Comparison of ENCODE assay signal across 17 cellular contexts in the genomic region with DNA sequence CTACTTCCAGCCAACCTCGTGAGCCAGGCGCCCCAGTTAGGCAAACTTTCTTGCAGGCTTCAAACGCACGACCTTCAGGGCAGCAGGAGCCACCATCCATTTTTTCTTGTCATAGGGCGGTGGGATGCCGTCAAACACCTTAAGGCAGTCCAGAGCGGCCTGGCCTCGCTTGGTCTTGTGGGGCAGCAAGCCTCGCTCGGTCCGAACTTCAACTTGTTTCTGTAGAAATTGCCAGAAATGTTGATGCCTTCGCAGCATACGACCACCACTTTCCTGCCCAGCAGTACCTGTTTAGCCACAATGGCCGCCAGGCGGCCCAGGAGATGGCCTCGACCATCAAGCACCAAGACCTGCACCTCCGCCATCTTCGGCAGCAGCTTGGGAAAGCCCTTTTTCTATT.
A peak's percentile ranks its signal among the peaks of the same experiment; 100 is the strongest.
DNase-seq lines count a peak whose midpoint lies in the region; ATAC-seq and TF ChIP-seq lines count a peak whose summit lies in the region.
"Had no signal": no experiment of that assay in that cellular context is flagged by ENCODE, and none has a peak within 500 bp of the region (broad histone marks: within the 10 kb centered on the region; RNA-seq: fewer than 3 reads in every experiment).

No MANE protein-coding gene starts in this region.

- intact Hi-C loops in lower lobe of right lung (cut with DNase I) (no loop called here), testis (cut with DNase I; ENCODE audit: low total_unique reads) (no loop called here)

- 62 to 75% methylated on average over 15 to 18 of the region's 18 CpGs for WGBS in testis, 2 donors

- TF ChIP-seq CTCF in chondrocyte (IDR thresholded peaks at IDR 0.05) (no peak), lower lobe of right lung (IDR thresholded peaks at IDR 0.05) (no peak), testis (IDR thresholded peaks at IDR 0.05) (no peak)

- H3K27ac ChIP-seq in lower lobe of right lung (no peak overlapping the region), testis (no peak overlapping the region)
- H3K27ac ChIP-seq in effector memory CD4-positive, alpha-beta T cell (ENCODE audit: insufficient read depth, low read length, poor library complexity, severe bottlenecking), result no peak overlapping the region
- H3K27ac ChIP-seq: BLaER1, C4-2B, GM23248 had no signal

- no peak for ATAC-seq in lower lobe of right lung
- ATAC-seq in activated CD4-positive, CD25-positive, alpha-beta regulatory T cell treated with anti-CD3 and anti-CD28 coated beads, Interleukin-2, amount 50 U/mL, for 24 hours, result no peak
- ATAC-seq: CD8-positive, alpha-beta T cell had no signal

- peak; percentile 50 for DNase-seq in chondrocyte (ENCODE audit: low spot score)
- peak; percentile 28 for DNase-seq in lower lobe of right lung
- peak; percentile 17 for DNase-seq in testis
- no peak for DNase-seq in effector memory CD4-positive, alpha-beta T cell
- no peak for DNase-seq in AML-193 (lab: John Stamatoyannopoulos, UW)
- DNase-seq: Caco-2; CD4-positive, CD25-positive, alpha-beta regulatory T cell; CD8-positive, alpha-beta T cell; DMS153; DND-41; GM23248; H7; HCEC 1CT had no signal

- H3K9me3 Mint-ChIP-seq in chondrocyte (ENCODE audit: low read depth), result no peaks in the 10 kb centered on the region

- H3K4me1 ChIP-seq in lower lobe of right lung (no peaks in the 10 kb centered on the region), testis (no peaks in the 10 kb centered on the region)
- H3K4me1 ChIP-seq in effector memory CD4-positive, alpha-beta T cell (ENCODE audit: control insufficient read depth, insufficient read depth, low read length, poor library complexity, severe bottlenecking), result no peaks in the 10 kb centered on the region
- H3K4me1 ChIP-seq: BLaER1, Caco-2 had no signal

- no peaks in the 10 kb centered on the region for H3K36me3 Mint-ChIP-seq in chondrocyte (ENCODE audit: low read depth)
- H3K36me3 Mint-ChIP-seq: CD4-positive, CD25-positive, alpha-beta regulatory T cell; CD8-positive, alpha-beta T cell had no signal

- no peak for TF ChIP-seq POLR2A in testis (IDR thresholded peaks at IDR 0.05)

- peaks cover 6% of the 10 kb centered on the region for H3K4me1 Mint-ChIP-seq in chondrocyte (ENCODE audit: low read depth)
- H3K4me1 Mint-ChIP-seq: B cell had no signal

- no peak overlapping the region for H3K27ac Mint-ChIP-seq in chondrocyte (ENCODE audit: unreplicated experiment)
- H3K27ac Mint-ChIP-seq: B cell; CD8-positive, alpha-beta T cell had no signal

- H3K4me3 ChIP-seq in lower lobe of right lung (no peak overlapping the region), testis (peak overlapping the region in 1 of 2 donors; percentile 36)
- no peak overlapping the region for H3K4me3 ChIP-seq in effector memory CD4-positive, alpha-beta T cell (ENCODE audit: insufficient read depth, low read depth, low read length, poor library complexity, severe bottlenecking)
- H3K4me3 ChIP-seq: BLaER1, GM23248 had no signal

- H3K4me3 Mint-ChIP-seq in chondrocyte (ENCODE audit: unreplicated experiment), result no peak overlapping the region
- H3K4me3 Mint-ChIP-seq: B cell; CD4-positive, CD25-positive, alpha-beta regulatory T cell; CD8-positive, alpha-beta T cell had no signal

- no peaks in the 10 kb centered on the region for H3K9me3 ChIP-seq in lower lobe of right lung
- no peaks in the 10 kb centered on the region for H3K9me3 ChIP-seq in testis
- H3K9me3 ChIP-seq in effector memory CD4-positive, alpha-beta T cell (ENCODE audit: control insufficient read depth, low read length), result no peaks in the 10 kb centered on the region
- H3K9me3 ChIP-seq: BLaER1, Caco-2 had no signal

- H3K27me3 ChIP-seq in lower lobe of right lung (ENCODE audit: low read depth) (no peaks in the 10 kb centered on the region), testis (no peaks in the 10 kb centered on the region)
- no peaks in the 10 kb centered on the region for H3K27me3 ChIP-seq in effector memory CD4-positive, alpha-beta T cell (replicated peaks; ENCODE audit: control insufficient read depth, insufficient read depth, low read length, poor library complexity, severe bottlenecking)
- H3K27me3 ChIP-seq: BLaER1 had no signal

- H3K36me3 ChIP-seq in lower lobe of right lung (no peaks in the 10 kb centered on the region), testis (ENCODE audit: low read depth, missing control alignments) (no peaks in the 10 kb centered on the region)
- H3K36me3 ChIP-seq in effector memory CD4-positive, alpha-beta T cell (ENCODE audit: control insufficient read depth, insufficient read depth, low read length), result no peaks in the 10 kb centered on the region
- H3K36me3 ChIP-seq: BLaER1 had no signal

- H3K27me3 Mint-ChIP-seq in chondrocyte (ENCODE audit: low read depth), result no peaks in the 10 kb centered on the region
- H3K27me3 Mint-ChIP-seq: B cell; CD4-positive, CD25-positive, alpha-beta regulatory T cell had no signal

Comparison
In these comparisons a context has a peak if more than half of its experiments do, and no peak if none do; other contexts are left out.
1. DNase-seq: peak in chondrocyte (single experiment), lower lobe of right lung (single experiment) and testis (single experiment); none in effector memory CD4-positive, alpha-beta T cell (0 of 3) and AML-193 (0 of 2).